Comparison of ENCODE assay signal across 8 cellular contexts in the genomic region with DNA sequence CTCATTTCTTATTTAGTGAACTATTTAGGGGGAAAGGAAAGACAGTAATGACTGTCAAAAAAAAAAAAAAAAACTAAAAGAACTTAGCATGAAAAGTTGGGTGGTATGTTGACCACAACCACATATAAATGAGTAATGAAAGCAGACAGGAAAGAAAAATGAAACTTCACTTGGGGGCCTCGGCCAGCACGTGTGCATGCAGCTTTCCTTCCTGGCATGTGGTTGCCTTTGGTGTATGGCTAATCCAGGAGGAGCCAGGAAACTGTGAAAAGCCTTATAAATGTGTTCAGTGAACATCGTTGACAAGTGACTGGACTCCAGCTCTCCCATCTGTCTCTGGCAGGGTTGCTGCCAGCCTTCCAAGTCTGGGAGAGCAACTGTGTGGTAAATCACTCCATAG.
A peak's percentile ranks its signal among the peaks of the same experiment; 100 is the strongest.
DNase-seq lines count a peak whose midpoint lies in the region; ATAC-seq, FAIRE-seq and TF ChIP-seq lines count a peak whose summit lies in the region.

No MANE protein-coding gene starts in this region.

- FAIRE-seq in GM12891 (lab: Jason Lieb, UNC) = no peak

- peak overlapping the region; percentile 4; the same call in 1 of the 2 replicates for H3K4me3 ChIP-seq in ACC112 (ENCODE audit: low read depth, low read length)

- peak; percentile 77 for DNase-seq in HS-5 (ENCODE audit: low read depth)
- DNase-seq in epidermal melanocyte (ENCODE audit: insufficient read length, low spot score) = peak; percentile 31
- DNase-seq in GM12891 (ENCODE audit: insufficient read length, low spot score) = no peak
- DNase-seq in activated naive CD4-positive, alpha-beta T cell treated with Interleukin-2 at 50 U/mL for 16 hours = no peak
- DNase-seq in mesenteric fat pad (ENCODE audit: low spot score) = no peak
- no peak for DNase-seq in NCI-H526 treated with DMSO at 0.1 percent for 48 hours (lab: John Stamatoyannopoulos, UW)

- no peaks in the 10 kb centered on the region for H3K27me3 ChIP-seq in ACC112 (ENCODE audit: insufficient read depth, low read length)

- H3K4me1 ChIP-seq in ACC112 (ENCODE audit: control insufficient read depth, insufficient read depth, low read length, unreplicated experiment) = peaks cover 6% of the 10 kb centered on the region

- no peaks in the 10 kb centered on the region for H3K36me3 ChIP-seq in ACC112 (ENCODE audit: insufficient read depth, low read length)

- H2AFZ ChIP-seq in ACC112 (ENCODE audit: low read length, unreplicated experiment) = peak overlapping the region; percentile 20

- H3K27ac ChIP-seq in ACC112 (ENCODE audit: low read depth, low read length) = no peak overlapping the region

- peak; percentile 83 for ATAC-seq in GM18909 (IDR thresholded peaks at IDR 0.05; ENCODE audit: poor library complexity, unreplicated experiment)

- TF ChIP-seq POLR2A in GM12891 (IDR thresholded peaks at IDR 0.05; ENCODE audit: low read depth, low read length) = no peak

- no peaks in the 10 kb centered on the region for H3K79me2 ChIP-seq in ACC112 (ENCODE audit: control insufficient read depth, insufficient read depth, low read length, unreplicated experiment)

TF ChIP-seq in GM12891, 5 proteins besides CTCF, POLR2A, EP300 and RAD21:
- TF ChIP-seq SPI1 (IDR thresholded peaks at IDR 0.05; ENCODE audit: low read depth, low read length) (no peak), POLR2AphosphoS5 (IDR thresholded peaks at IDR 0.05; ENCODE audit: low read depth, low read length) (no peak), PAX5 (IDR thresholded peaks at IDR 0.05; ENCODE audit: insufficient read depth, low read length, severe bottlenecking) (no peak), POU2F2 (IDR thresholded peaks at IDR 0.05; ENCODE audit: low read depth, low read length) (no peak), TAF1 (IDR thresholded peaks at IDR 0.05; ENCODE audit: low read depth, low read length) (no peak)

Comparison
In these comparisons a context has a peak if more than half of its experiments do, and no peak if none do; other contexts are left out.
1. DNase-seq: peak in HS-5 (single experiment) and epidermal melanocyte (single experiment); none in GM12891 (single experiment), activated naive CD4-positive, alpha-beta T cell treated with Interleukin-2 at 50 U/mL for 16 hours (single experiment), mesenteric fat pad (single experiment) and NCI-H526 treated with DMSO at 0.1 percent for 48 hours (single experiment).